Comparison of ENCODE assay signal across 9 cellular contexts in genomic region chr1:110243581-110243980, GRCh38. TPM values are rescaled to one million over a fixed set of nuclear protein-coding genes. Genes with fewer than 3 reads are reported as not detected.
DNase-seq lines count a peak whose midpoint lies in the region; ATAC-seq and TF ChIP-seq lines count a peak whose summit lies in the region.
"Had no signal": no experiment of that assay in that cellular context is flagged by ENCODE, and none has a peak within 500 bp of the region (broad histone marks: within the 10 kb centered on the region; RNA-seq: fewer than 3 reads in every experiment).

No MANE protein-coding gene starts in this region.

- H3K36me3 ChIP-seq in IMR-90 (ENCODE audit: control insufficient read depth, insufficient read depth, low read length) (no peaks in the 10 kb centered on the region), gastrocnemius medialis (no peaks in the 10 kb centered on the region)

- no peak overlapping the region for H2BK15ac ChIP-seq in IMR-90 (ENCODE audit: low read depth, low read length)

- peak; percentile 72 for DNase-seq in DMS79 treated with DMSO at 0.1 percent for 48 hours (lab: John Stamatoyannopoulos, UW)
- DNase-seq in IMR-90 = no peak
- DNase-seq in epithelial cell of esophagus (ENCODE audit: low read depth) = peak; percentile 72
- no peak for DNase-seq in gastrocnemius medialis
- no peak for DNase-seq in HuH-7 (ENCODE audit: low spot score)
- no peak for DNase-seq in SK-N-DZ (ENCODE audit: low spot score)
- DNase-seq: activated gamma-delta T cell had no signal

- no peak overlapping the region for H3K4ac ChIP-seq in IMR-90 (ENCODE audit: low read depth, low read length)

- WGBS in IMR-90 (ENCODE audit: extremely low coverage in 2 of 2, insufficient read length in 1 of 2), 2 experiments = 16% methylated on average over 7 of the region's 9 CpGs; no CpG with 5 or more reads in 1 of the 2 experiments

- H3K9me1 ChIP-seq in IMR-90 (ENCODE audit: insufficient read depth, low read length) = no peaks in the 10 kb centered on the region

- intact Hi-C loops in IMR-90 (cut with micrococcal nuclease) = no loop called here
- intact Hi-C loops in gastrocnemius medialis (cut with DNase I; ENCODE audit: low total_unique reads) = no loop called here

- POLR2A ChIA-PET in IMR-90 (lab: Charles Lee; ENCODE audit: unreplicated experiment) = no interaction called here

- TF ChIP-seq CTCF in IMR-90 (conservative IDR thresholded peaks at IDR 0.05; ENCODE audit: low read depth, low read length) (no peak), epithelial cell of esophagus (IDR thresholded peaks at IDR 0.05; ENCODE audit: insufficient read depth, low read depth, low read length, missing control alignments) (no peak), gastrocnemius medialis (IDR thresholded peaks at IDR 0.05 in 4 of 5, conservative IDR thresholded peaks at IDR 0.05 in 1 of 5) (no peak)

- no peak overlapping the region for H3K18ac ChIP-seq in IMR-90 (ENCODE audit: low read depth, low read length)

- H4K91ac ChIP-seq in IMR-90 (ENCODE audit: insufficient read depth, low read depth, low read length) = no peak overlapping the region

- no peak overlapping the region for H3K23ac ChIP-seq in IMR-90 (ENCODE audit: low read depth, low read length)

- no peak overlapping the region for H4K8ac ChIP-seq in IMR-90 (ENCODE audit: low read depth in 2 of 2, low read length in 2 of 2)

- no peak overlapping the region for H3K4me3 ChIP-seq in IMR-90 (ENCODE audit: insufficient read depth, low read depth, low read length)
- no peak overlapping the region for H3K4me3 ChIP-seq in epithelial cell of esophagus (ENCODE audit: low read length)
- H3K4me3 ChIP-seq in gastrocnemius medialis = no peak overlapping the region

- no peak overlapping the region for H3K9ac ChIP-seq in IMR-90 (ENCODE audit: low read depth, low read length)

- TF ChIP-seq POLR2A in IMR-90 (IDR thresholded peaks at IDR 0.05; ENCODE audit: low read depth, low read length) = no peak
- no peak for TF ChIP-seq POLR2A in gastrocnemius medialis (IDR thresholded peaks at IDR 0.05)

- H3K27me3 ChIP-seq in IMR-90 (ENCODE audit: control insufficient read depth, insufficient read depth, low read length) (peaks cover 53% of the 10 kb centered on the region), gastrocnemius medialis (peaks cover 0 to 5% (median 0%) of the 10 kb centered on the region in 3 donors)

- H3K4me2 ChIP-seq in IMR-90 (ENCODE audit: low read depth, low read length) = no peak overlapping the region

- H3K9me3 ChIP-seq in IMR-90 (ENCODE audit: control insufficient read depth, insufficient read depth, low read length) (no peaks in the 10 kb centered on the region), gastrocnemius medialis (no peaks in the 10 kb centered on the region)

- H3K4me1 ChIP-seq in IMR-90 (ENCODE audit: control insufficient read depth, insufficient read depth, low read length) (no peaks in the 10 kb centered on the region; the same call in 1 of the 2 replicates), gastrocnemius medialis (peaks cover 0 to 4% of the 10 kb centered on the region in 2 donors)

- no peak for TF ChIP-seq RAD21 in IMR-90 (IDR thresholded peaks at IDR 0.05; ENCODE audit: low read length)

- no peak overlapping the region for H2BK20ac ChIP-seq in IMR-90 (ENCODE audit: low read depth, low read length)

- in situ Hi-C loops in IMR-90 (cut with MboI; ENCODE audit: low sequenced_read_pairs) = no loop called here
- in situ Hi-C loops in gastrocnemius medialis (cut with MboI; ENCODE audit: low sequenced_read_pairs in 4 of 4) = no loop called here

- H2AFZ ChIP-seq in IMR-90 (replicated peaks; ENCODE audit: low read length, poor library complexity) = no peak overlapping the region

- CTCF ChIA-PET in IMR-90 (lab: Yijun Ruan, JAX) = no interaction called here

- H2AK5ac ChIP-seq in IMR-90 (ENCODE audit: low read depth, low read length) = no peak overlapping the region

- no peak overlapping the region for H4K5ac ChIP-seq in IMR-90 (ENCODE audit: low read depth, low read length)

- H3K14ac ChIP-seq in IMR-90 (replicated peaks; ENCODE audit: low read depth, low read length) = no peak overlapping the region

- H2BK5ac ChIP-seq in IMR-90 (ENCODE audit: low read depth, low read length, poor library complexity, severe bottlenecking) = no peak overlapping the region

- no peaks in the 10 kb centered on the region for H4K20me1 ChIP-seq in IMR-90 (ENCODE audit: insufficient read depth, low read length)

- H2BK120ac ChIP-seq in IMR-90 (ENCODE audit: low read depth, low read length) = no peak overlapping the region

- no TSS peak for BruUV-seq in IMR-90 (replicated peaks; lab: Mats Ljungman, UMichigan)

- no peak overlapping the region for H2AK9ac ChIP-seq in IMR-90 (replicated peaks; ENCODE audit: low read depth, low read length, poor library complexity)

- H3K56ac ChIP-seq in IMR-90 (ENCODE audit: extremely low read depth, insufficient read depth, low read length) = no peak overlapping the region

- ATAC-seq in GM19023 (IDR thresholded peaks at IDR 0.05; ENCODE audit: unreplicated experiment) (peak; percentile 62), IMR-90 (ENCODE audit: low read depth) (peak; percentile 44; the same call in 1 of the 2 replicates), gastrocnemius medialis (no peak), GM21367 (IDR thresholded peaks at IDR 0.05; ENCODE audit: unreplicated experiment) (no peak)

- dilution Hi-C loops in IMR-90 (cut with HindIII; ENCODE audit: low sequenced_read_pairs, unreplicated experiment) = no loop called here

- H3K27ac ChIP-seq in IMR-90 (ENCODE audit: insufficient read depth, low read length) (no peak overlapping the region), gastrocnemius medialis (no peak overlapping the region)

- H3K79me1 ChIP-seq in IMR-90 (ENCODE audit: low read depth in 1 of 2, low read length in 2 of 2) = no peaks in the 10 kb centered on the region

TF ChIP-seq in IMR-90, 13 proteins besides CTCF, POLR2A, EP300 and RAD21:
- no peak for TF ChIP-seq FOS (IDR thresholded peaks at IDR 0.05; ENCODE audit: low read depth, low read length)
- TF ChIP-seq NFE2L2 (IDR thresholded peaks at IDR 0.05; ENCODE audit: low read depth, low read length) = no peak
- TF ChIP-seq ELK1 (IDR thresholded peaks at IDR 0.05; ENCODE audit: borderline replicate concordance, low read depth, low read length) = no peak
- TF ChIP-seq SMC3 (IDR thresholded peaks at IDR 0.05; ENCODE audit: low read depth, low read length) = no peak
- no peak for TF ChIP-seq USF2 (IDR thresholded peaks at IDR 0.05; ENCODE audit: low read depth, low read length)
- TF ChIP-seq CEBPB (IDR thresholded peaks at IDR 0.05; ENCODE audit: low read depth, low read length) = no peak
TF ChIP-seq in IMR-90: peak in this region for 0.

RNA-seq across cellular contexts. Expression of gene KCNC4, which starts 33.5 kb away (rescaled TPM):
- total RNA-seq in IMR-90 (2012; rRNA removed) (0.18 and 0.28 TPM in 2 replicates), gastrocnemius medialis (1 to 10 TPM; 3.1 to 9.1 (median 4.1) TPM)
- 1.9 and 2.3 TPM in 2 replicates for polyA plus RNA-seq in IMR-90 (2012; rRNA removed)
- 1.3 and 2.1 TPM in 2 replicates for polyA plus RNA-seq in IMR-90 (2012; cell fraction: cytosol; rRNA removed)
- 2.6 and 5.8 TPM in 2 replicates for polyA plus RNA-seq in IMR-90 (2012; cell fraction: nucleus; rRNA removed; ENCODE audit: low replicate concordance)
- polyA plus RNA-seq in SK-N-DZ (2014; cell fraction: cytosol; rRNA removed) = 3.1 and 3.8 TPM in 2 replicates
- polyA plus RNA-seq in SK-N-DZ (2014; cell fraction: nucleus; rRNA removed) = 3.8 and 8.3 TPM in 2 replicates

Comparison
In these comparisons a context has a peak if more than half of its experiments do, and no peak if none do; other contexts are left out.
1. DNase-seq: peak in DMS79 treated with DMSO at 0.1 percent for 48 hours (single experiment) and epithelial cell of esophagus (single experiment); none in IMR-90 (single experiment), gastrocnemius medialis (0 of 2), HuH-7 (single experiment) and SK-N-DZ (single experiment).
2. ATAC-seq: peak in GM19023 (single experiment) and IMR-90 (single experiment); none in gastrocnemius medialis (0 of 2) and GM21367 (single experiment).